ENCODE assay signal across 22 cellular contexts in genomic region chr11:34466802-34467488, GRCh38. TPM values are rescaled to one million over a fixed set of nuclear protein-coding genes. Genes with fewer than 3 reads are reported as not detected.
"Had no signal": no experiment of that assay in that cellular context is flagged by ENCODE, and none has a peak within 500 bp of the region (broad histone marks: within the 10 kb centered on the region; RNA-seq: fewer than 3 reads in every experiment).

No MANE protein-coding gene starts in this region.

- H3K27me3 ChIP-seq: neutrophil, thyroid gland, uterus had no signal

- H3K4me1 ChIP-seq: left ventricle myocardium inferior, thyroid gland, uterus had no signal

- H3K27ac ChIP-seq: left ventricle myocardium inferior, thyroid gland, uterus had no signal

- H3K27ac Mint-ChIP-seq: activated CD4-positive, alpha-beta T cell treated with anti-CD3 and anti-CD28 coated beads, Interleukin-2, amount 10 ng/mL, durations not matched to agents 24 days and 14 days; activated naive CD8-positive, alpha-beta T cell treated with anti-CD3 and anti-CD28 coated beads, Interleukin-2, amount 10 ng/mL, durations not matched to agents 7 days and 5 days; activated T-cell treated with anti-CD3 and anti-CD28 coated beads, Interleukin-2, amount 50 U/mL, for 72 hours; dendritic cell treated with granulocyte-macrophage colony-stimulating factor and Interleukin-4, amounts not matched to agents 40 ng/mL and 50 ng/mL, for 4 days; memory B cell; natural killer cell; stimulated activated memory B cell treated with anti-CD40 and anti-IgM and Interleukin-4, amounts not matched to agents 10 μg/mL and 1 μg/mL and 100 μg/mL, for 72 hours; T-helper 17 cell had no signal

- H3K4me3 ChIP-seq: left ventricle myocardium inferior, thyroid gland, uterus had no signal

- H3K36me3 ChIP-seq: uterus had no signal

- H3K4me3 Mint-ChIP-seq: activated CD4-positive, alpha-beta T cell treated with anti-CD3 and anti-CD28 coated beads, Interleukin-2, amount 10 ng/mL, durations not matched to agents 24 days and 14 days; activated naive CD8-positive, alpha-beta T cell treated with anti-CD3 and anti-CD28 coated beads, Interleukin-2, amount 10 ng/mL, durations not matched to agents 7 days and 5 days; activated T-cell treated with anti-CD3 and anti-CD28 coated beads, Interleukin-2, amount 50 U/mL, for 72 hours; dendritic cell treated with granulocyte-macrophage colony-stimulating factor and Interleukin-4, amounts not matched to agents 40 ng/mL and 50 ng/mL, for 4 days; memory B cell; natural killer cell; stimulated activated memory B cell treated with anti-CD40 and anti-IgM and Interleukin-4, amounts not matched to agents 10 μg/mL and 1 μg/mL and 100 μg/mL, for 72 hours; T-helper 17 cell had no signal

- DNase-seq: activated CD4-positive, alpha-beta T cell treated with anti-CD3 and anti-CD28 coated beads, Interleukin-2, amount 10 ng/mL, durations not matched to agents 24 days and 14 days; activated CD8-positive, alpha-beta memory T cell treated with anti-CD3 and anti-CD28 coated beads, Interleukin-2, amount 50 U/mL, for 48 hours; activated gamma-delta T cell treated with Interleukin-2 at 50 U/mL for 16 hours; activated naive CD8-positive, alpha-beta T cell treated with anti-CD3 and anti-CD28 coated beads, Interleukin-2, amount 10 ng/mL, durations not matched to agents 7 days and 5 days; activated T-cell treated with anti-CD3 and anti-CD28 coated beads, Interleukin-2, amount 50 U/mL, for 72 hours; cerebellar nuclear complex; effector memory CD4-positive, alpha-beta T cell; hippocampal formation; left ventricle myocardium inferior; natural killer cell; retina; stimulated activated CD4-positive, alpha-beta T cell treated with anti-CD3 and anti-CD28 coated beads, Interleukin-2, amount 100 ng/mL, for 48 hours; T-helper 17 cell; thyroid gland; uterus had no signal

- H3K9me3 ChIP-seq: neutrophil, thyroid gland had no signal

- ATAC-seq: activated T-cell treated with anti-CD3 and anti-CD28 coated beads, Interleukin-2, amount 50 U/mL, for 72 hours; natural killer cell; stimulated activated memory B cell treated with anti-CD40 and anti-IgM and Interleukin-4, amounts not matched to agents 10 μg/mL and 1 μg/mL and 100 μg/mL, for 72 hours; T-helper 17 cell had no signal

- H3K27me3 Mint-ChIP-seq: activated CD4-positive, alpha-beta T cell treated with anti-CD3 and anti-CD28 coated beads, Interleukin-2, amount 10 ng/mL, durations not matched to agents 24 days and 14 days; activated naive CD8-positive, alpha-beta T cell treated with anti-CD3 and anti-CD28 coated beads, Interleukin-2, amount 10 ng/mL, durations not matched to agents 7 days and 5 days; dendritic cell treated with granulocyte-macrophage colony-stimulating factor and Interleukin-4, amounts not matched to agents 40 ng/mL and 50 ng/mL, for 4 days; memory B cell; stimulated activated memory B cell treated with anti-CD40 and anti-IgM and Interleukin-4, amounts not matched to agents 10 μg/mL and 1 μg/mL and 100 μg/mL, for 72 hours; T-helper 17 cell had no signal

- H3K4me1 Mint-ChIP-seq: memory B cell, natural killer cell, T-helper 17 cell had no signal

RNA-seq across cellular contexts. Expression of gene ELF5, which starts 46.6 kb away (rescaled TPM):
- total RNA-seq: activated CD4-positive, alpha-beta T cell treated with anti-CD3 and anti-CD28 coated beads, Interleukin-2, amount 10 ng/mL, durations not matched to agents 24 days and 14 days; activated naive CD8-positive, alpha-beta T cell treated with anti-CD3 and anti-CD28 coated beads, Interleukin-2, amount 10 ng/mL, durations not matched to agents 7 days and 5 days; activated T-cell treated with anti-CD3 and anti-CD28 coated beads, Interleukin-2, amount 50 U/mL, for 72 hours; epithelial cell of proximal tubule; kidney epithelial cell; left ventricle myocardium inferior; natural killer cell; skeletal muscle tissue; T-helper 17 cell; thyroid gland; uterus had no signal
